22 cellular contexts compared by ENCODE assay signal in the genomic region with DNA sequence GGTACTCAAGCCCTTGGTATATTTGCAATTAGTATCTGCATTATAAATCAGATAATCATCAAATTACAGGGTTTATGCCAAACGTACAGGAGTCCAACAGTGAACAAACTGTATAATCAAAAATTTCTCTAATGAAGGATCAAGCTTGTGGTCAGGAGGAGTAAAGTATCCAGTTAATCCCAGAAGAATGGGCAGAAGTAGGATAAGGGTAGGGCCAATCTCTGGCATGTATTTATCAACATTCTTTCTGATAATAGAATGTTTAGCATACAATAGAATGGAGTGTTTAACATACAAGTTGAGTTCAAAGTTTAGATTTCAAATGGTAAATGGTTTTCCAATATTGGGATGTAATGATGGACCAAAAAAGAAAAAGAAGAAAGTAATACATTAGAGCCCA.
"Had no signal": no experiment of that assay in that cellular context is flagged by ENCODE, and none has a peak within 500 bp of the region (broad histone marks: within the 10 kb centered on the region; RNA-seq: fewer than 3 reads in every experiment).

No MANE protein-coding gene starts in this region.

- H3K4me1 Mint-ChIP-seq: memory B cell; stimulated activated effector memory CD8-positive, alpha-beta T cell treated with anti-CD3 and anti-CD28 coated beads, Interleukin-12 subunit alpha, Interleukin-12 subunit beta, amount 100 ng/mL, for 72 hours had no signal

- H3K9me3 Mint-ChIP-seq: memory B cell; nephron; stimulated activated effector memory CD8-positive, alpha-beta T cell treated with anti-CD3 and anti-CD28 coated beads, Interleukin-12 subunit alpha, Interleukin-12 subunit beta, amount 100 ng/mL, for 72 hours had no signal

- H3K4me3 ChIP-seq: dorsolateral prefrontal cortex, gastrocnemius medialis, left lung, lower lobe of right lung, psoas muscle, tibial artery, upper lobe of left lung, vagina had no signal

- H3K9ac ChIP-seq: parathyroid adenoma had no signal

- H3K27ac Mint-ChIP-seq: memory B cell; stimulated activated effector memory CD8-positive, alpha-beta T cell treated with anti-CD3 and anti-CD28 coated beads, Interleukin-12 subunit alpha, Interleukin-12 subunit beta, amount 100 ng/mL, for 72 hours had no signal

- H3K36me3 Mint-ChIP-seq: memory B cell; stimulated activated effector memory CD8-positive, alpha-beta T cell treated with anti-CD3 and anti-CD28 coated beads, Interleukin-12 subunit alpha, Interleukin-12 subunit beta, amount 100 ng/mL, for 72 hours had no signal

- H3K27ac ChIP-seq: dorsolateral prefrontal cortex, gastrocnemius medialis, left lung, lower lobe of right lung, parathyroid adenoma, psoas muscle, upper lobe of left lung, vagina had no signal

- DNase-seq: cortex of kidney; dorsolateral prefrontal cortex; effector CD8-positive, alpha-beta T cell; gastrocnemius medialis; glutamatergic neuron; islet precursor cell; left lung; lower lobe of right lung; midbrain; occipital lobe; psoas muscle; retina; stimulated activated CD4-positive, alpha-beta T cell treated with anti-CD3 and anti-CD28 coated beads, Interleukin-4, amount 100 ng/mL, for 1 hour; stimulated activated CD8-positive, alpha-beta memory T cell treated with anti-CD3 and anti-CD28 coated beads, Interleukin-4, amount 100 ng/mL, for 48 hours; stimulated activated naive CD8-positive, alpha-beta T cell treated with anti-CD3 and anti-CD28 coated beads, Interleukin-15, Interleukin-2, amounts not matched to agents 100 U/mL and 50 U/mL, for 24 hours; tibial artery; upper lobe of left lung had no signal

- H3K36me3 ChIP-seq: gastrocnemius medialis, left lung, lower lobe of right lung, upper lobe of left lung, vagina had no signal

- H3K27me3 ChIP-seq: dorsolateral prefrontal cortex, gastrocnemius medialis, left lung, tibial artery, upper lobe of left lung, vagina had no signal

- H3K4me3 Mint-ChIP-seq: memory B cell; nephron; stimulated activated effector memory CD8-positive, alpha-beta T cell treated with anti-CD3 and anti-CD28 coated beads, Interleukin-12 subunit alpha, Interleukin-12 subunit beta, amount 100 ng/mL, for 72 hours had no signal

- H3K9me3 ChIP-seq: gastrocnemius medialis, left lung, lower lobe of right lung, psoas muscle, tibial artery, upper lobe of left lung, vagina had no signal

- H3K4me1 ChIP-seq: parathyroid adenoma, psoas muscle had no signal

- H3K27me3 Mint-ChIP-seq: memory B cell had no signal
